In the genomic region with DNA sequence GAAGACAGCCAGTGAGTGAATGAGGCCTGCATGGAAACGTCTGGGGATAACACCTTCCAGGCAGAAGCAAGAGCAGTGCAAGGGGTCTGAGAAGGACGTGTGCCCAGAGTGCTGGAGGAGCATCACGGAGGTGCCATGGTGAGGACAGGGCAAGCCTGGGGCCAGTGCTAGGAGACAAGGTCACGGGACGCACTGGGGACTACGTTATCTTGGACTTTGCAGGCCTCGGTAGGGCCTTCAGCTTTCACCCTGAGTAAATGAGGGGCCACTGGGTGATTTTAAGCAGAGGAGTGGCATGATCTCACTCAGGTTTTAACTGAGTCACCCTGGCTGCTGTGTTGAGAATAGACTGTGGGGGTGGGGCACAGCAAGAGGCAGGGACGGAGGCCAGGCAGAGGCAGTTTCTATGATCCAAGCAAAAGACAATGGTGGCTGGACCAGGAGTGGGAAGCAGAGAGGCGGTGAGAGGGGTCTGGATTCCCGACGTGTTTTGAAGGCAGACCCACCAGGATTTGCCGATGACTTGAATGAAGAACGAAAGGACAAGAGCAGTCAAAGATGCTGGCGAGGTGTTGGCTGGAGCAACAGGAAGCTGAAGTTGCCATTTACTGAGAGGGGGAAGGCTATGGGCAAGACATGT, we compare ENCODE assay signal across 1 cellular context.
TF ChIP-seq lines count a peak whose summit lies in the region.

No MANE protein-coding gene starts in this region.

TF ChIP-seq in K562, 482 proteins besides CTCF, POLR2A, EP300 and RAD21 (continued from another document and continues in another):
- TF ChIP-seq SIX5 (IDR thresholded peaks at IDR 0.05; ENCODE audit: borderline replicate concordance in 1 of 2, insufficient read depth in 1 of 2, low read depth in 1 of 2, low read length in 2 of 2) (no peak), CBX3 (IDR thresholded peaks at IDR 0.05; ENCODE audit: borderline replicate concordance in 1 of 2, low read length in 2 of 2) (no peak; a peak in 1 of 3 replicates), PTBP1 (IDR thresholded peaks at IDR 0.05; ENCODE audit: low read depth, low read length) (no peak), TSC22D4 (tag; IDR thresholded peaks at IDR 0.05) (no peak), ZNF586 (CRISPR knock-in tag; conservative IDR thresholded peaks at IDR 0.05) (no peak), MBD1 (CRISPR knock-in tag; IDR thresholded peaks at IDR 0.05) (no peak), CBFB (CRISPR knock-in tag; IDR thresholded peaks at IDR 0.05) (no peak), TEAD2 (tag; IDR thresholded peaks at IDR 0.05) (no peak), WHSC1 (IDR thresholded peaks at IDR 0.05; ENCODE audit: low read length) (no peak), EWSR1 (IDR thresholded peaks at IDR 0.05; ENCODE audit: borderline replicate concordance, low read depth, partially characterized antibody) (no peak), CHCHD3 (CRISPR knock-in tag; IDR thresholded peaks at IDR 0.05) (no peak), ZNF766 (CRISPR knock-in tag; conservative IDR thresholded peaks at IDR 0.05) (no peak), E2F5 (CRISPR knock-in tag; IDR thresholded peaks at IDR 0.05) (no peak), DNMT1 (IDR thresholded peaks at IDR 0.05) (no peak), FOXK1 (CRISPR knock-in tag; IDR thresholded peaks at IDR 0.05; ENCODE audit: borderline replicate concordance) (no peak), ZBTB33 (CRISPR knock-in tag; IDR thresholded peaks at IDR 0.05) (no peak), GATA2 (CRISPR knock-in tag; IDR thresholded peaks at IDR 0.05) (no peak; the same call in 1 of the 2 replicates), ZNF253 (CRISPR knock-in tag; conservative IDR thresholded peaks at IDR 0.05) (no peak), CEBPB (tag; IDR thresholded peaks at IDR 0.05) (no peak), HDAC6 (IDR thresholded peaks at IDR 0.05; ENCODE audit: low read depth, low read length) (no peak), TARDBP (IDR thresholded peaks at IDR 0.05) (no peak), ZNF408 (CRISPR knock-in tag; IDR thresholded peaks at IDR 0.05; ENCODE audit: low read depth) (no peak)
- TF ChIP-seq, protein P1, sequence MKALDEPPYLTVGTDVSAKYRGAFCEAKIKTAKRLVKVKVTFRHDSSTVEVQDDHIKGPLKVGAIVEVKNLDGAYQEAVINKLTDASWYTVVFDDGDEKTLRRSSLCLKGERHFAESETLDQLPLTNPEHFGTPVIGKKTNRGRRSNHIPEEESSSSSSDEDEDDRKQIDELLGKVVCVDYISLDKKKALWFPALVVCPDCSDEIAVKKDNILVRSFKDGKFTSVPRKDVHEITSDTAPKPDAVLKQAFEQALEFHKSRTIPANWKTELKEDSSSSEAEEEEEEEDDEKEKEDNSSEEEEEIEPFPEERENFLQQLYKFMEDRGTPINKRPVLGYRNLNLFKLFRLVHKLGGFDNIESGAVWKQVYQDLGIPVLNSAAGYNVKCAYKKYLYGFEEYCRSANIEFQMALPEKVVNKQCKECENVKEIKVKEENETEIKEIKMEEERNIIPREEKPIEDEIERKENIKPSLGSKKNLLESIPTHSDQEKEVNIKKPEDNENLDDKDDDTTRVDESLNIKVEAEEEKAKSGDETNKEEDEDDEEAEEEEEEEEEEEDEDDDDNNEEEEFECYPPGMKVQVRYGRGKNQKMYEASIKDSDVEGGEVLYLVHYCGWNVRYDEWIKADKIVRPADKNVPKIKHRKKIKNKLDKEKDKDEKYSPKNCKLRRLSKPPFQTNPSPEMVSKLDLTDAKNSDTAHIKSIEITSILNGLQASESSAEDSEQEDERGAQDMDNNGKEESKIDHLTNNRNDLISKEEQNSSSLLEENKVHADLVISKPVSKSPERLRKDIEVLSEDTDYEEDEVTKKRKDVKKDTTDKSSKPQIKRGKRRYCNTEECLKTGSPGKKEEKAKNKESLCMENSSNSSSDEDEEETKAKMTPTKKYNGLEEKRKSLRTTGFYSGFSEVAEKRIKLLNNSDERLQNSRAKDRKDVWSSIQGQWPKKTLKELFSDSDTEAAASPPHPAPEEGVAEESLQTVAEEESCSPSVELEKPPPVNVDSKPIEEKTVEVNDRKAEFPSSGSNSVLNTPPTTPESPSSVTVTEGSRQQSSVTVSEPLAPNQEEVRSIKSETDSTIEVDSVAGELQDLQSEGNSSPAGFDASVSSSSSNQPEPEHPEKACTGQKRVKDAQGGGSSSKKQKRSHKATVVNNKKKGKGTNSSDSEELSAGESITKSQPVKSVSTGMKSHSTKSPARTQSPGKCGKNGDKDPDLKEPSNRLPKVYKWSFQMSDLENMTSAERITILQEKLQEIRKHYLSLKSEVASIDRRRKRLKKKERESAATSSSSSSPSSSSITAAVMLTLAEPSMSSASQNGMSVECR (CRISPR knock-in tag; IDR thresholded peaks at IDR 0.05): no peak
- TF ChIP-seq, protein P2, sequence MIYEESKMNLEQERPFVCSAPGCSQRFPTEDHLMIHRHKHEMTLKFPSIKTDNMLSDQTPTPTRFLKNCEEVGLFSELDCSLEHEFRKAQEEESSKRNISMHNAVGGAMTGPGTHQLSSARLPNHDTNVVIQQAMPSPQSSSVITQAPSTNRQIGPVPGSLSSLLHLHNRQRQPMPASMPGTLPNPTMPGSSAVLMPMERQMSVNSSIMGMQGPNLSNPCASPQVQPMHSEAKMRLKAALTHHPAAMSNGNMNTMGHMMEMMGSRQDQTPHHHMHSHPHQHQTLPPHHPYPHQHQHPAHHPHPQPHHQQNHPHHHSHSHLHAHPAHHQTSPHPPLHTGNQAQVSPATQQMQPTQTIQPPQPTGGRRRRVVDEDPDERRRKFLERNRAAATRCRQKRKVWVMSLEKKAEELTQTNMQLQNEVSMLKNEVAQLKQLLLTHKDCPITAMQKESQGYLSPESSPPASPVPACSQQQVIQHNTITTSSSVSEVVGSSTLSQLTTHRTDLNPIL (CRISPR knock-in tag; IDR thresholded peaks at IDR 0.05): no peak
- TF ChIP-seq, protein P3, sequence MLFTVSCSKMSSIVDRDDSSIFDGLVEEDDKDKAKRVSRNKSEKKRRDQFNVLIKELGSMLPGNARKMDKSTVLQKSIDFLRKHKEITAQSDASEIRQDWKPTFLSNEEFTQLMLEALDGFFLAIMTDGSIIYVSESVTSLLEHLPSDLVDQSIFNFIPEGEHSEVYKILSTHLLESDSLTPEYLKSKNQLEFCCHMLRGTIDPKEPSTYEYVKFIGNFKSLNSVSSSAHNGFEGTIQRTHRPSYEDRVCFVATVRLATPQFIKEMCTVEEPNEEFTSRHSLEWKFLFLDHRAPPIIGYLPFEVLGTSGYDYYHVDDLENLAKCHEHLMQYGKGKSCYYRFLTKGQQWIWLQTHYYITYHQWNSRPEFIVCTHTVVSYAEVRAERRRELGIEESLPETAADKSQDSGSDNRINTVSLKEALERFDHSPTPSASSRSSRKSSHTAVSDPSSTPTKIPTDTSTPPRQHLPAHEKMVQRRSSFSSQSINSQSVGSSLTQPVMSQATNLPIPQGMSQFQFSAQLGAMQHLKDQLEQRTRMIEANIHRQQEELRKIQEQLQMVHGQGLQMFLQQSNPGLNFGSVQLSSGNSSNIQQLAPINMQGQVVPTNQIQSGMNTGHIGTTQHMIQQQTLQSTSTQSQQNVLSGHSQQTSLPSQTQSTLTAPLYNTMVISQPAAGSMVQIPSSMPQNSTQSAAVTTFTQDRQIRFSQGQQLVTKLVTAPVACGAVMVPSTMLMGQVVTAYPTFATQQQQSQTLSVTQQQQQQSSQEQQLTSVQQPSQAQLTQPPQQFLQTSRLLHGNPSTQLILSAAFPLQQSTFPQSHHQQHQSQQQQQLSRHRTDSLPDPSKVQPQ (CRISPR knock-in tag; IDR thresholded peaks at IDR 0.05; ENCODE audit: borderline replicate concordance): no peak
- TF ChIP-seq, protein P4, sequence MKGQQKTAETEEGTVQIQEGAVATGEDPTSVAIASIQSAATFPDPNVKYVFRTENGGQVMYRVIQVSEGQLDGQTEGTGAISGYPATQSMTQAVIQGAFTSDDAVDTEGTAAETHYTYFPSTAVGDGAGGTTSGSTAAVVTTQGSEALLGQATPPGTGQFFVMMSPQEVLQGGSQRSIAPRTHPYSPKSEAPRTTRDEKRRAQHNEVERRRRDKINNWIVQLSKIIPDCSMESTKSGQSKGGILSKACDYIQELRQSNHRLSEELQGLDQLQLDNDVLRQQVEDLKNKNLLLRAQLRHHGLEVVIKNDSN (CRISPR knock-in tag; IDR thresholded peaks at IDR 0.05): peak; percentile 29; the same call in 1 of the 2 replicates
- TF ChIP-seq, protein P5, sequence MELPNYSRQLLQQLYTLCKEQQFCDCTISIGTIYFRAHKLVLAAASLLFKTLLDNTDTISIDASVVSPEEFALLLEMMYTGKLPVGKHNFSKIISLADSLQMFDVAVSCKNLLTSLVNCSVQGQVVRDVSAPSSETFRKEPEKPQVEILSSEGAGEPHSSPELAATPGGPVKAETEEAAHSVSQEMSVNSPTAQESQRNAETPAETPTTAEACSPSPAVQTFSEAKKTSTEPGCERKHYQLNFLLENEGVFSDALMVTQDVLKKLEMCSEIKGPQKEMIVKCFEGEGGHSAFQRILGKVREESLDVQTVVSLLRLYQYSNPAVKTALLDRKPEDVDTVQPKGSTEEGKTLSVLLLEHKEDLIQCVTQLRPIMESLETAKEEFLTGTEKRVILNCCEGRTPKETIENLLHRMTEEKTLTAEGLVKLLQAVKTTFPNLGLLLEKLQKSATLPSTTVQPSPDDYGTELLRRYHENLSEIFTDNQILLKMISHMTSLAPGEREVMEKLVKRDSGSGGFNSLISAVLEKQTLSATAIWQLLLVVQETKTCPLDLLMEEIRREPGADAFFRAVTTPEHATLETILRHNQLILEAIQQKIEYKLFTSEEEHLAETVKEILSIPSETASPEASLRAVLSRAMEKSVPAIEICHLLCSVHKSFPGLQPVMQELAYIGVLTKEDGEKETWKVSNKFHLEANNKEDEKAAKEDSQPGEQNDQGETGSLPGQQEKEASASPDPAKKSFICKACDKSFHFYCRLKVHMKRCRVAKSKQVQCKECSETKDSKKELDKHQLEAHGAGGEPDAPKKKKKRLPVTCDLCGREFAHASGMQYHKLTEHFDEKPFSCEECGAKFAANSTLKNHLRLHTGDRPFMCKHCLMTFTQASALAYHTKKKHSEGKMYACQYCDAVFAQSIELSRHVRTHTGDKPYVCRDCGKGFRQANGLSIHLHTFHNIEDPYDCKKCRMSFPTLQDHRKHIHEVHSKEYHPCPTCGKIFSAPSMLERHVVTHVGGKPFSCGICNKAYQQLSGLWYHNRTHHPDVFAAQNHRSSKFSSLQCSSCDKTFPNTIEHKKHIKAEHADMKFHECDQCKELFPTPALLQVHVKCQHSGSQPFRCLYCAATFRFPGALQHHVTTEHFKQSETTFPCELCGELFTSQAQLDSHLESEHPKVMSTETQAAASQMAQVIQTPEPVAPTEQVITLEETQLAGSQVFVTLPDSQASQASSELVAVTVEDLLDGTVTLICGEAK (IDR thresholded peaks at IDR 0.05): no peak
- TF ChIP-seq, protein P5 (CRISPR knock-in tag; IDR thresholded peaks at IDR 0.05): no peak
- TF ChIP-seq, protein P6, sequence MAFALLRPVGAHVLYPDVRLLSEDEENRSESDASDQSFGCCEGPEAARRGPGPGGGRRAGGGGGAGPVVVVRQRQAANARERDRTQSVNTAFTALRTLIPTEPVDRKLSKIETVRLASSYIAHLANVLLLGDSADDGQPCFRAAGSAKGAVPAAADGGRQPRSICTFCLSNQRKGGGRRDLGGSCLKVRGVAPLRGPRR (CRISPR knock-in tag; IDR thresholded peaks at IDR 0.05): no peak
